In the genomic region with DNA sequence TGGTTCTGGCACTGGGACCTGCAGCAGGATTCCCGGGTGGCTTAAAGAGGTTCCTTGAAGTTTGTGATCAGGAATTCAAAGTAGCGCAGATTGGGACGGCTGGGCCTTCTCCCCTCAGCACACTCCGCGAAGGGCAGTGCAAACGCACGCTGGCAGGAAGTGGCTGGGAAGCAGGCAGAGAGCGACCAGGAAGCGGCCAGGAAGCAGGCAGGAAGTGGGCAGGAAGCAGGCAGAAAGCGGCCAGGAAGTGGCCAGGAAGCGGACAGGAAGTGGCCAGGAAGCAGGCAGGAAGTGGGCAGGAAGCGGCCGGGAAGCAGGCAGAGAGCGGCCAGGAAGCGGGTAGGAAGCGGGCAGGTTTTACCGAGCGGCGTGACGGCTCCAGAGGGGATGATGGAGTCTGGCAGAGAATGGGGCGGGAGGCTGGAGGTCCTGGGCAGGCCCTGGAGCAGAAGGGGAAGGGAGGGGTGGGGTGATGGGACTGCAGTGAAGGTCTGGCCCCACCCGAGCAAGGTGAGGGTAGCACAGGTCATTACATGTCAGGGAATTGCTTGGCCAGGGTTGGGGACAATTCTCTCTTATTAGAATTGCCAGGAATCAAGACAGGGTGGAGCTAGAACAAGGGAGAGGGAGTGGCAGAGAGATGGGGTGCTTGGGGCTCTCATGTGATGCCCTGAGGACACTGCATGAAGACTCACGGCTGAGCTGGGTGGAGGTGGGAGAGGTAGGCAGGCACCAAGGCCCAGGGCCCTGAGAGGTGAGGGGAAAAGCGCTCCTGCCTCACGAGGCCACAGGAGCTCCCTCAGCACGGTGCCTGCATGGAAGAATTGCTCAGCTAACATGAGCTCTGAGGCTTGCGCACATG, we compare ENCODE assay signal across 1 cellular context.
TF ChIP-seq lines count a peak whose summit lies in the region.

No MANE protein-coding gene starts in this region.

TF ChIP-seq in HepG2, 621 proteins besides CTCF, POLR2A, EP300 and RAD21:
- TF ChIP-seq, protein P1, sequence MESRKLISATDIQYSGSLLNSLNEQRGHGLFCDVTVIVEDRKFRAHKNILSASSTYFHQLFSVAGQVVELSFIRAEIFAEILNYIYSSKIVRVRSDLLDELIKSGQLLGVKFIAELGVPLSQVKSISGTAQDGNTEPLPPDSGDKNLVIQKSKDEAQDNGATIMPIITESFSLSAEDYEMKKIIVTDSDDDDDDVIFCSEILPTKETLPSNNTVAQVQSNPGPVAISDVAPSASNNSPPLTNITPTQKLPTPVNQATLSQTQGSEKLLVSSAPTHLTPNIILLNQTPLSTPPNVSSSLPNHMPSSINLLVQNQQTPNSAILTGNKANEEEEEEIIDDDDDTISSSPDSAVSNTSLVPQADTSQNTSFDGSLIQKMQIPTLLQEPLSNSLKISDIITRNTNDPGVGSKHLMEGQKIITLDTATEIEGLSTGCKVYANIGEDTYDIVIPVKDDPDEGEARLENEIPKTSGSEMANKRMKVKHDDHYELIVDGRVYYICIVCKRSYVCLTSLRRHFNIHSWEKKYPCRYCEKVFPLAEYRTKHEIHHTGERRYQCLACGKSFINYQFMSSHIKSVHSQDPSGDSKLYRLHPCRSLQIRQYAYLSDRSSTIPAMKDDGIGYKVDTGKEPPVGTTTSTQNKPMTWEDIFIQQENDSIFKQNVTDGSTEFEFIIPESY (CRISPR knock-in tag; IDR thresholded peaks at IDR 0.05): peak; percentile 74; the same call in 1 of the 2 replicates
- TF ChIP-seq TRIM24 (CRISPR knock-in tag; IDR thresholded peaks at IDR 0.05): 0 out of 2 replicates have a peak, but pooled peaks have one; percentile 13
- TF ChIP-seq ZNF225 (CRISPR knock-in tag; IDR thresholded peaks at IDR 0.05): no peak
- TF ChIP-seq, protein P2, sequence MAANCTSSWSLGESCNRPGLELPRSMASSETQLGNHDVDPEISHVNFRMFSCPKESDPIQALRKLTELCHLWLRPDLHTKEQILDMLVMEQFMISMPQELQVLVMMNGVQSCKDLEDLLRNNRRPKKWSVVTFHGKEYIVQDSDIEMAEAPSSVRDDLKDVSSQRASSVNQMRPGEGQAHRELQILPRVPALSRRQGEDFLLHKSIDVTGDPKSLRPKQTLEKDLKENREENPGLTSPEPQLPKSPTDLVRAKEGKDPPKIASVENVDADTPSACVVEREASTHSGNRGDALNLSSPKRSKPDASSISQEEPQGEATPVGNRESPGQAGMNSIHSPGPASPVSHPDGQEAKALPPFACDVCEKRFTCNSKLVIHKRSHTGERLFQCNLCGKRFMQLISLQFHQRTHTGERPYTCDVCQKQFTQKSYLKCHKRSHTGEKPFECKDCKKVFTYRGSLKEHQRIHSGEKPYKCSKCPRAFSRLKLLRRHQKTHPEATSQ (CRISPR knock-in tag; IDR thresholded peaks at IDR 0.05; ENCODE audit: borderline replicate concordance): no peak
- peak; percentile 1 for TF ChIP-seq ZNF883 (CRISPR knock-in tag; IDR thresholded peaks at IDR 0.05; ENCODE audit: not compliant biosample characterization)
- TF ChIP-seq CBFB (CRISPR knock-in tag; IDR thresholded peaks at IDR 0.05): no peak
- TF ChIP-seq ETV6 (CRISPR knock-in tag; conservative IDR thresholded peaks at IDR 0.05): peak; percentile 99
- no peak for TF ChIP-seq SMYD3 (CRISPR knock-in tag; IDR thresholded peaks at IDR 0.05)
- no peak for TF ChIP-seq ZNF550 (CRISPR knock-in tag; IDR thresholded peaks at IDR 0.05; ENCODE audit: borderline replicate concordance)
- peak; percentile 99 for TF ChIP-seq ZBTB38 (CRISPR knock-in tag; IDR thresholded peaks at IDR 0.05)
- no peak for TF ChIP-seq STAT5B (CRISPR knock-in tag; IDR thresholded peaks at IDR 0.05)
- peak; percentile 73 for TF ChIP-seq GABPA (IDR thresholded peaks at IDR 0.05; ENCODE audit: low read depth, low read length)
- peak; percentile 78 for TF ChIP-seq GABPA (CRISPR knock-in tag; IDR thresholded peaks at IDR 0.05; ENCODE audit: low read depth)
- no peak for TF ChIP-seq ZNF101 (CRISPR knock-in tag; IDR thresholded peaks at IDR 0.05; ENCODE audit: borderline replicate concordance, low read depth)
- 0 out of 2 replicates have a peak, but pooled peaks have one; percentile 5 for TF ChIP-seq HIVEP1 (CRISPR knock-in tag; IDR thresholded peaks at IDR 0.05)
- TF ChIP-seq HNRNPL (IDR thresholded peaks at IDR 0.05; ENCODE audit: low read depth, low read length): 0 out of 2 replicates have a peak, but pooled peaks have one; percentile 66
